8 cellular contexts compared by ENCODE assay signal in genomic region chr1:116298213-116298579, GRCh38.
DNase-seq lines count a peak whose midpoint lies in the region; ATAC-seq, FAIRE-seq and TF ChIP-seq lines count a peak whose summit lies in the region.
"Not testable (repeated sequence)": the region's sequence is repeated elsewhere in the genome, so short reads cannot be mapped to it uniquely, and the experiment has no call there.

No MANE protein-coding gene starts in this region.

- intact Hi-C loops in K562 (cut with micrococcal nuclease); esophagus muscularis mucosa (cut with DNase I); Right ventricle myocardium inferior (cut with DNase I); HepG2 (cut with micrococcal nuclease; ENCODE audit: unreplicated experiment); thyroid gland (cut with DNase I); upper lobe of right lung (cut with DNase I): not testable (repeated sequence)

- not testable (repeated sequence) for TF ChIP-seq POLR2A in K562 (conservative IDR thresholded peaks at IDR 0.05); esophagus muscularis mucosa (IDR thresholded peaks at IDR 0.05; ENCODE audit: low read depth); HepG2 (IDR thresholded peaks at IDR 0.05; ENCODE audit: insufficient read depth in 1 of 2, low read depth in 2 of 2, low read length in 2 of 2); thyroid gland (IDR thresholded peaks at IDR 0.05)

- H3K9me3 ChIP-seq in HEK293 (ENCODE audit: control insufficient read depth, insufficient read depth, low read depth, low read length); K562 (replicated peaks; ENCODE audit: control insufficient read depth, insufficient read depth, low read depth, low read length); esophagus muscularis mucosa; HepG2 (ENCODE audit: low read length); parathyroid adenoma (ENCODE audit: control insufficient read depth, low read length); thyroid gland; upper lobe of right lung: not testable (repeated sequence)

- not testable (repeated sequence) for H4K20me1 ChIP-seq in K562 (replicated peaks; ENCODE audit: control insufficient read depth, insufficient read depth, low read length); HepG2 (ENCODE audit: insufficient read depth, low read length)

- not testable (repeated sequence) for H3K9me1 ChIP-seq in K562 (ENCODE audit: control insufficient read depth, insufficient read depth, low read length)

- 25% methylated on average over 15 of the region's 15 CpGs for WGBS in K562 (ENCODE audit: insufficient coverage, low coverage, missing lambda C conversion rate)
- 90% methylated on average over 9 of the region's 15 CpGs for WGBS in esophagus muscularis mucosa
- 50% methylated on average over 2 of the region's 15 CpGs for WGBS in HepG2 (ENCODE audit: low lambda C conversion rate)
- 90% methylated on average over 7 to 15 of the region's 15 CpGs for WGBS in thyroid gland, 2 donors

- not testable (repeated sequence) for H3K4me1 ChIP-seq in HEK293 (ENCODE audit: control insufficient read depth, insufficient read depth, low read length); K562 (replicated peaks in 1 of 2; ENCODE audit: control insufficient read depth in 2 of 2, insufficient read depth in 2 of 2, low read length in 2 of 2); esophagus muscularis mucosa; upper lobe of right lung
- H3K4me1 ChIP-seq in HepG2 (ENCODE audit: insufficient read depth, low read length) (peaks cover 19% of the 10 kb centered on the region), parathyroid adenoma (peaks cover 17% of the 10 kb centered on the region), thyroid gland (peaks cover 12 to 19% of the 10 kb centered on the region in 2 donors)

- H3K9ac ChIP-seq in K562 (ENCODE audit: insufficient read depth in 1 of 2, low read depth in 2 of 2, low read length in 2 of 2); HepG2 (ENCODE audit: insufficient read depth, low read depth, low read length); parathyroid adenoma: not testable (repeated sequence)

- H2AFZ ChIP-seq in K562 (ENCODE audit: low read depth, low read length); HepG2 (ENCODE audit: low read length); parathyroid adenoma: not testable (repeated sequence)

- not testable (repeated sequence) for H3K4me3 ChIP-seq in HEK293 (ENCODE audit: low read depth, low read length); K562; esophagus muscularis mucosa; HepG2 (replicated peaks in 1 of 3; ENCODE audit: insufficient read depth in 1 of 3, low read depth in 2 of 3, low read length in 3 of 3); parathyroid adenoma (ENCODE audit: low read depth, low read length); thyroid gland (replicated peaks in 1 of 3); upper lobe of right lung

- not testable (repeated sequence) for TF ChIP-seq CTCF in HEK293 (tag by site-specific recombination; IDR thresholded peaks at IDR 0.05); K562 (IDR thresholded peaks at IDR 0.05 in 2 of 3, conservative IDR thresholded peaks at IDR 0.05 in 1 of 3; ENCODE audit: insufficient read depth in 2 of 3, low read depth in 1 of 3, low read length in 3 of 3); esophagus muscularis mucosa (IDR thresholded peaks at IDR 0.05); HepG2 (CRISPR knock-in tag; IDR thresholded peaks at IDR 0.05); parathyroid adenoma (IDR thresholded peaks at IDR 0.05); thyroid gland (IDR thresholded peaks at IDR 0.05); upper lobe of right lung (IDR thresholded peaks at IDR 0.05)

- POLR2A ChIA-PET in HEK293 (lab: Yijun Ruan, JAX); K562 (lab: Yijun Ruan, JAX); HepG2 (lab: Yijun Ruan, JAX): not testable (repeated sequence)

- in situ Hi-C loops in K562 (cut with MboI); HepG2 (cut with HindIII; ENCODE audit: extremely low pct_ligation_motif_present, low pct_unique_long_range_greater_than_20kb): not testable (repeated sequence)

- not testable (repeated sequence) for TF ChIP-seq RAD21 in K562 (CRISPR knock-in tag; conservative IDR thresholded peaks at IDR 0.05 in 1 of 2, IDR thresholded peaks at IDR 0.05 in 1 of 2); HepG2 (CRISPR knock-in tag; IDR thresholded peaks at IDR 0.05)

- not testable (repeated sequence) for H3K4me2 ChIP-seq in K562 (ENCODE audit: insufficient read depth, low read length); HepG2 (ENCODE audit: low read depth, low read length); parathyroid adenoma (ENCODE audit: low read length)

- CTCF ChIA-PET in HEK293 (lab: Yijun Ruan, JAX); K562 (lab: Yijun Ruan, JAX; ENCODE audit: low intra/inter-chr PET ratio); HepG2 (lab: Yijun Ruan, JAX; ENCODE audit: low intra/inter-chr PET ratio, low total read pairs): not testable (repeated sequence)

- DNase-seq in K562 (ENCODE audit: extremely low read depth in 1 of 4, low spot score in 3 of 4); HepG2 (ENCODE audit: low spot score); thyroid gland; upper lobe of right lung: not testable (repeated sequence)
- DNase-seq in esophagus muscularis mucosa (ENCODE audit: extremely low spot score) = peak; percentile 68
- peak; percentile 68 for DNase-seq in Right ventricle myocardium inferior (ENCODE audit: missing footprints)

- H3K27me3 ChIP-seq in K562 (ENCODE audit: control insufficient read depth in 2 of 2, insufficient read depth in 2 of 2, low read length in 2 of 2); esophagus muscularis mucosa; parathyroid adenoma (ENCODE audit: control insufficient read depth, insufficient read depth, low read length); thyroid gland; upper lobe of right lung: not testable (repeated sequence)
- peaks cover 0 to 18% of the 10 kb centered on the region in 2 experiments; a peak in 2 of 5 replicates for H3K27me3 ChIP-seq in HepG2 (ENCODE audit: control insufficient read depth in 1 of 2, insufficient read depth in 2 of 2, low read length in 2 of 2)

- H3K79me2 ChIP-seq in K562 (ENCODE audit: control insufficient read depth, insufficient read depth, low read length); HepG2 (ENCODE audit: insufficient read depth, low read length); parathyroid adenoma: not testable (repeated sequence)

- not testable (repeated sequence) for TF ChIP-seq EP300 in K562 (IDR thresholded peaks at IDR 0.05; ENCODE audit: low read length); esophagus muscularis mucosa (IDR thresholded peaks at IDR 0.05); HepG2 (IDR thresholded peaks at IDR 0.05; ENCODE audit: low read depth in 2 of 2, low read length in 2 of 2); HepG2 (CRISPR knock-in tag; IDR thresholded peaks at IDR 0.05; ENCODE audit: borderline replicate concordance)

- ATAC-seq in K562, Right ventricle myocardium inferior, HepG2: not testable (repeated sequence)
- peak; percentile 12 for ATAC-seq in upper lobe of right lung

- not testable (repeated sequence) for H3K36me3 ChIP-seq in HEK293 (ENCODE audit: control insufficient read depth in 2 of 2, insufficient read depth in 1 of 2, low read length in 2 of 2); K562 (ENCODE audit: control insufficient read depth, insufficient read depth, low read length); esophagus muscularis mucosa; HepG2 (replicated peaks in 1 of 2; ENCODE audit: control insufficient read depth in 1 of 2, insufficient read depth in 2 of 2, low read length in 2 of 2); parathyroid adenoma (ENCODE audit: control insufficient read depth, insufficient read depth, low read length); thyroid gland; upper lobe of right lung

- not testable (repeated sequence) for BruUV-seq in K562 (replicated peaks; lab: Mats Ljungman, UMichigan); HepG2 (replicated peaks; lab: Mats Ljungman, UMichigan)

- not testable (repeated sequence) for FAIRE-seq in K562 (lab: Jason Lieb, UNC); HepG2 (lab: Jason Lieb, UNC)

- not testable (repeated sequence) for H3K27ac ChIP-seq in HEK293 (ENCODE audit: extremely low read depth, low read depth, low read length); K562 (ENCODE audit: extremely low read depth, low read depth, low read length); esophagus muscularis mucosa (replicated peaks in 1 of 4); HepG2 (ENCODE audit: extremely low read length, insufficient read depth, low read length); upper lobe of right lung
- peak overlapping the region; percentile 81 for H3K27ac ChIP-seq in parathyroid adenoma
- peak overlapping the region; percentile 75 to 81 (median 81) for H3K27ac ChIP-seq in thyroid gland

TF ChIP-seq in K562, 482 proteins besides CTCF, POLR2A, EP300 and RAD21:
- TF ChIP-seq HLTF (IDR thresholded peaks at IDR 0.05) = 0 out of 2 replicates have a peak, but pooled peaks have one; percentile 48

TF ChIP-seq in HepG2, 621 proteins besides CTCF, POLR2A, EP300 and RAD21:
- peak; percentile 100 for TF ChIP-seq ZNF850 (CRISPR knock-in tag; conservative IDR thresholded peaks at IDR 0.05)
